1 cellular context compared by ENCODE assay signal in genomic region chr2:7289697-7290096, GRCh38.
TF ChIP-seq lines count a peak whose summit lies in the region.

No MANE protein-coding gene starts in this region.

TF ChIP-seq in GM23338, 12 proteins besides CTCF, POLR2A, EP300 and RAD21:
- no peak for TF ChIP-seq REST (IDR thresholded peaks at IDR 0.05; ENCODE audit: unreplicated experiment)
- no peak for TF ChIP-seq STAT1 (IDR thresholded peaks at IDR 0.05; ENCODE audit: unreplicated experiment)
- no peak for TF ChIP-seq EZH2 (IDR thresholded peaks at IDR 0.05; ENCODE audit: low read depth, unreplicated experiment)
- TF ChIP-seq NANOG (IDR thresholded peaks at IDR 0.05; ENCODE audit: borderline replicate concordance), result no peak
- no peak for TF ChIP-seq ZNF114 (CRISPR knock-in tag; IDR thresholded peaks at IDR 0.05)
- TF ChIP-seq ETS1 (IDR thresholded peaks at IDR 0.05), result no peak
- no peak for TF ChIP-seq ZNF331 (CRISPR knock-in tag; IDR thresholded peaks at IDR 0.05; ENCODE audit: low read depth)
- no peak for TF ChIP-seq EZH2phosphoT487 (IDR thresholded peaks at IDR 0.05; ENCODE audit: unreplicated experiment)
- TF ChIP-seq JUNB (IDR thresholded peaks at IDR 0.05; ENCODE audit: unreplicated experiment), result no peak
- no peak for TF ChIP-seq CREB1 (CRISPR knock-in tag; IDR thresholded peaks at IDR 0.05; ENCODE audit: low read depth)
- TF ChIP-seq ZNF462 (CRISPR knock-in tag; IDR thresholded peaks at IDR 0.05), result no peak
- no peak for TF ChIP-seq POLR2AphosphoS5 (IDR thresholded peaks at IDR 0.05; ENCODE audit: low read depth)
